22 cellular contexts compared by ENCODE assay signal in the genomic region with DNA sequence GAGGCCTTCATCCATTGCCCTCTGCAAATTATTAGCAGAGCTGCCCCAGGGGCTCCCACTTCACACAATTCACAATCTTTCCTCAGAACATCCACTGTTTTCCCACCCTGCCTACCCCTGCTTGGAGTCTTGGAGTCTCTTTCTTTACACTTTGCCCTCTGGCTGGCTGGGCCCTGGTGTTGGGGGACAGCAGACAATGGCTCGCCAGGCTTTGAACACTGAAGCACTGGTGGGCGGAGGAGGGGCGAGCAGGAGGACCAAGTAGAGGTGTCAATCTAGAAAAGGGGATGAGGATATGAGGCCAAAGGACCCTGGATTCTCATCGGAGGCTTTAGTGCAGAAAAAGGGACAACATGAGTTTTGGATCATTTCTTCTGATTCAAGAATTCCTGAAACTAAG.
A peak's percentile ranks its signal among the peaks of the same experiment; 100 is the strongest.
DNase-seq lines count a peak whose midpoint lies in the region; ATAC-seq and TF ChIP-seq lines count a peak whose summit lies in the region.
"Had no signal": no experiment of that assay in that cellular context is flagged by ENCODE, and none has a peak within 500 bp of the region (broad histone marks: within the 10 kb centered on the region; RNA-seq: fewer than 3 reads in every experiment).

No MANE protein-coding gene starts in this region.

- H3K36me3 ChIP-seq in neural progenitor cell, result no peaks in the 10 kb centered on the region
- H3K36me3 ChIP-seq: BLaER1 treated with 17β-estradiol and CSF1 and Interleukin-3, amounts not matched to agents 10 nM and 100 nM; Peyer's patch had no signal

- no peak for ATAC-seq in WTC11
- no peak for ATAC-seq in GM21576 (IDR thresholded peaks at IDR 0.05; ENCODE audit: unreplicated experiment)
- no peak for ATAC-seq in GM18858 (IDR thresholded peaks at IDR 0.05; ENCODE audit: unreplicated experiment)
- no peak for ATAC-seq in GM21786 (IDR thresholded peaks at IDR 0.05; ENCODE audit: unreplicated experiment)
- ATAC-seq: GM23338 had no signal

- H3K36me3 Mint-ChIP-seq in activated CD4-positive, alpha-beta T cell treated with anti-CD3 and anti-CD28 coated beads, Interleukin-2, amount 10 ng/mL, durations not matched to agents 24 days and 14 days (ENCODE audit: low read depth), result no peaks in the 10 kb centered on the region
- no peaks in the 10 kb centered on the region for H3K36me3 Mint-ChIP-seq in WTC11
- H3K36me3 Mint-ChIP-seq in neural progenitor cell, result no peaks in the 10 kb centered on the region

- H3K9me3 ChIP-seq in neural progenitor cell (ENCODE audit: low read depth), result no peaks in the 10 kb centered on the region
- H3K9me3 ChIP-seq: BLaER1 treated with 17β-estradiol and CSF1 and Interleukin-3, amounts not matched to agents 10 nM and 100 nM; Peyer's patch had no signal

- DNase-seq in activated CD4-positive, alpha-beta T cell treated with anti-CD3 and anti-CD28 coated beads, Interleukin-2, amount 10 ng/mL, durations not matched to agents 24 days and 14 days, result peak; percentile 41
- no peak for DNase-seq in activated CD4-positive, alpha-beta T cell treated with anti-CD3 and anti-CD28 coated beads, Interleukin-2, amount 50 U/mL, for 48 hours
- DNase-seq in WTC11 (ENCODE audit: low spot score) (no peak), neural progenitor cell (ENCODE audit: low spot score) (peak; percentile 12)
- DNase-seq: AML-193; CD4-positive, alpha-beta T cell; H9; KBM-7; NCI-H1105 treated with DMSO at 0.1 percent for 48 hours; NCI-H146; NCI-H1930; NCI-H2107; NCI-H524; NCI-H748 treated with DMSO at 0.1 percent for 48 hours; NK-92 treated with Interleukin-12 subunit alpha and Interleukin-12 subunit beta, amount 100 ng/mL, for 24 hours; Peyer's patch; SHP77 treated with DMSO at 0.1 percent for 48 hours had no signal

- no peak overlapping the region for H3K4me3 ChIP-seq in neural progenitor cell
- H3K4me3 ChIP-seq: BLaER1 treated with 17β-estradiol and CSF1 and Interleukin-3, amounts not matched to agents 10 nM and 100 nM; GM23338; Peyer's patch had no signal

- H3K79me2 ChIP-seq in neural progenitor cell (ENCODE audit: low read depth), result no peaks in the 10 kb centered on the region

- H3K4me1 ChIP-seq in neural progenitor cell, result peaks cover 7% of the 10 kb centered on the region
- H3K4me1 ChIP-seq: Peyer's patch had no signal

- CTCF ChIA-PET in WTC11 (lab: Charles Lee), result interaction anchor here (1.0 to 1.1 kb wide), 3 partner anchors 10 to 268 kb away, joined by 3 read pairs; no protein-coding TSS in a partner anchor

- no peaks in the 10 kb centered on the region for H3F3A ChIP-seq in neural progenitor cell (ENCODE audit: low read depth)

- TF ChIP-seq CTCF in WTC11 (IDR thresholded peaks at IDR 0.05) (no peak), neural progenitor cell (IDR thresholded peaks at IDR 0.05) (no peak)

- no peak overlapping the region for H3K4me3 Mint-ChIP-seq in activated CD4-positive, alpha-beta T cell treated with anti-CD3 and anti-CD28 coated beads, Interleukin-2, amount 10 ng/mL, durations not matched to agents 24 days and 14 days
- H3K4me3 Mint-ChIP-seq in WTC11, result no peak overlapping the region
- no peak overlapping the region for H3K4me3 Mint-ChIP-seq in neural progenitor cell
- H3K4me3 Mint-ChIP-seq: CD4-positive, alpha-beta T cell; GM23338; H9 had no signal

- no peak overlapping the region for H3K9ac ChIP-seq in neural progenitor cell
- H3K9ac ChIP-seq: BLaER1 treated with 17β-estradiol and CSF1 and Interleukin-3, amounts not matched to agents 10 nM and 100 nM had no signal

- no peaks in the 10 kb centered on the region for H3K27me3 ChIP-seq in neural progenitor cell
- H3K27me3 ChIP-seq: BLaER1 treated with 17β-estradiol and CSF1 and Interleukin-3, amounts not matched to agents 10 nM and 100 nM; Peyer's patch had no signal

- H3K27ac ChIP-seq in neural progenitor cell, result no peak overlapping the region
- H3K27ac ChIP-seq: Peyer's patch had no signal

- H2AFZ ChIP-seq in neural progenitor cell (replicated peaks), result no peak overlapping the region
- H2AFZ ChIP-seq: GM23338 had no signal

- H3K27me3 Mint-ChIP-seq in activated CD4-positive, alpha-beta T cell treated with anti-CD3 and anti-CD28 coated beads, Interleukin-2, amount 10 ng/mL, durations not matched to agents 24 days and 14 days, result peaks cover 4% of the 10 kb centered on the region
- no peaks in the 10 kb centered on the region for H3K27me3 Mint-ChIP-seq in WTC11 (ENCODE audit: low read depth)
- no peaks in the 10 kb centered on the region for H3K27me3 Mint-ChIP-seq in neural progenitor cell (ENCODE audit: insufficient read depth, low read depth)

- no peak overlapping the region for H3K27ac Mint-ChIP-seq in activated CD4-positive, alpha-beta T cell treated with anti-CD3 and anti-CD28 coated beads, Interleukin-2, amount 10 ng/mL, durations not matched to agents 24 days and 14 days
- H3K27ac Mint-ChIP-seq in WTC11, result peak overlapping the region; percentile 29; the same call in 1 of the 2 replicates
- no peak overlapping the region for H3K27ac Mint-ChIP-seq in neural progenitor cell
- H3K27ac Mint-ChIP-seq: CD4-positive, alpha-beta T cell; GM23338; H9 had no signal

- intact Hi-C loops in activated CD4-positive, alpha-beta T cell treated with anti-CD3 and anti-CD28 coated beads, Interleukin-2, amount 10 ng/mL, durations not matched to agents 24 days and 14 days (cut with micrococcal nuclease), result no loop called here

- H3K4me2 ChIP-seq in neural progenitor cell, result no peak overlapping the region
- H3K4me2 ChIP-seq: GM23338 had no signal

- H4K20me1 ChIP-seq in neural progenitor cell (ENCODE audit: low read depth), result no peaks in the 10 kb centered on the region
- H4K20me1 ChIP-seq: BLaER1 treated with 17β-estradiol and CSF1 and Interleukin-3, amounts not matched to agents 10 nM and 100 nM had no signal

- POLR2A ChIA-PET in WTC11 (lab: Charles Lee), result no interaction called here

- peaks cover 11% of the 10 kb centered on the region for H3K4me1 Mint-ChIP-seq in activated CD4-positive, alpha-beta T cell treated with anti-CD3 and anti-CD28 coated beads, Interleukin-2, amount 10 ng/mL, durations not matched to agents 24 days and 14 days
- H3K4me1 Mint-ChIP-seq in WTC11 (peaks cover 40% of the 10 kb centered on the region), neural progenitor cell (peaks cover 15% of the 10 kb centered on the region)

- no peaks in the 10 kb centered on the region for H3K9me3 Mint-ChIP-seq in activated CD4-positive, alpha-beta T cell treated with anti-CD3 and anti-CD28 coated beads, Interleukin-2, amount 10 ng/mL, durations not matched to agents 24 days and 14 days
- H3K9me3 Mint-ChIP-seq in WTC11 (peaks cover 3% of the 10 kb centered on the region; the same call in 1 of the 2 replicates), neural progenitor cell (no peaks in the 10 kb centered on the region)
- H3K9me3 Mint-ChIP-seq: CD4-positive, alpha-beta T cell; GM23338; H9 had no signal

TF ChIP-seq in WTC11, 78 proteins besides CTCF, POLR2A, EP300 and RAD21:
- TF ChIP-seq ZNF317 (CRISPR knock-in tag; IDR thresholded peaks at IDR 0.05; ENCODE audit: borderline replicate concordance, low read depth), result peak; percentile 73; the same call in 1 of the 2 replicates
- TF ChIP-seq, protein P1, sequence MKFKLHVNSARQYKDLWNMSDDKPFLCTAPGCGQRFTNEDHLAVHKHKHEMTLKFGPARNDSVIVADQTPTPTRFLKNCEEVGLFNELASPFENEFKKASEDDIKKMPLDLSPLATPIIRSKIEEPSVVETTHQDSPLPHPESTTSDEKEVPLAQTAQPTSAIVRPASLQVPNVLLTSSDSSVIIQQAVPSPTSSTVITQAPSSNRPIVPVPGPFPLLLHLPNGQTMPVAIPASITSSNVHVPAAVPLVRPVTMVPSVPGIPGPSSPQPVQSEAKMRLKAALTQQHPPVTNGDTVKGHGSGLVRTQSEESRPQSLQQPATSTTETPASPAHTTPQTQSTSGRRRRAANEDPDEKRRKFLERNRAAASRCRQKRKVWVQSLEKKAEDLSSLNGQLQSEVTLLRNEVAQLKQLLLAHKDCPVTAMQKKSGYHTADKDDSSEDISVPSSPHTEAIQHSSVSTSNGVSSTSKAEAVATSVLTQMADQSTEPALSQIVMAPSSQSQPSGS (CRISPR knock-in tag; IDR thresholded peaks at IDR 0.05; ENCODE audit: borderline replicate concordance, low read depth), result no peak

Comparison
In these comparisons a context has a peak if more than half of its experiments do, and no peak if none do; other contexts are left out.
1. DNase-seq: peak in activated CD4-positive, alpha-beta T cell treated with anti-CD3 and anti-CD28 coated beads, Interleukin-2, amount 10 ng/mL, durations not matched to agents 24 days and 14 days (single experiment) and neural progenitor cell (single experiment); none in activated CD4-positive, alpha-beta T cell treated with anti-CD3 and anti-CD28 coated beads, Interleukin-2, amount 50 U/mL, for 48 hours (0 of 2) and WTC11 (single experiment).